ENCODE assay signal across 8 cellular contexts in genomic region chr1:144412068-144412471, GRCh38. TPM values are rescaled to one million over a fixed set of nuclear protein-coding genes. Genes with fewer than 3 reads are reported as not detected.
DNase-seq lines count a peak whose midpoint lies in the region; ATAC-seq and TF ChIP-seq lines count a peak whose summit lies in the region.
"Not testable (repeated sequence)": the region's sequence is repeated elsewhere in the genome, so short reads cannot be mapped to it uniquely, and the experiment has no call there.

No MANE protein-coding gene starts in this region.

- peak; percentile 62 for ATAC-seq in HG02798 (IDR thresholded peaks at IDR 0.05; ENCODE audit: poor library complexity, unreplicated experiment)
- ATAC-seq in activated naive CD4-positive, alpha-beta T cell treated with anti-CD3 and anti-CD28 coated beads, Interleukin-2, amount 50 U/mL, for 72 hours: peak; percentile 28 to 63

- H3K4me1 Mint-ChIP-seq in osteocyte (ENCODE audit: unreplicated experiment): not testable (repeated sequence)

- not testable (repeated sequence) for H3K27me3 Mint-ChIP-seq in osteocyte (ENCODE audit: unreplicated experiment)

- DNase-seq in GF-D8 (lab: John Stamatoyannopoulos, UW): peak; percentile 31
- peak; percentile 55 to 67 for DNase-seq in NCI-H187 (lab: John Stamatoyannopoulos, UW)
- DNase-seq in T-helper 1 cell: peak; percentile 64 to 89 (median 75)
- DNase-seq in activated naive CD4-positive, alpha-beta T cell treated with anti-CD3 and anti-CD28 coated beads, Interleukin-2, amount 50 U/mL, for 72 hours (ENCODE audit: low spot score in 2 of 2): peak; percentile 56 to 89
- peak; percentile 53 for DNase-seq in globus pallidus (ENCODE audit: low spot score)
- DNase-seq in osteocyte (ENCODE audit: extremely low spot score, unreplicated experiment): peak; percentile 88
- peak; percentile 81 for DNase-seq in stimulated activated naive CD4-positive, alpha-beta T cell treated with Interleukin-2 at 50 U/mL for 16 hours (lab: John Stamatoyannopoulos, UW)

- H3K36me3 Mint-ChIP-seq in activated naive CD4-positive, alpha-beta T cell treated with anti-CD3 and anti-CD28 coated beads, Interleukin-2, amount 50 U/mL, for 72 hours; osteocyte (ENCODE audit: unreplicated experiment): not testable (repeated sequence)

- peak overlapping the region; percentile 96 to 99 for H3K27ac Mint-ChIP-seq in activated naive CD4-positive, alpha-beta T cell treated with anti-CD3 and anti-CD28 coated beads, Interleukin-2, amount 50 U/mL, for 72 hours
- H3K27ac Mint-ChIP-seq in osteocyte (ENCODE audit: unreplicated experiment): peak overlapping the region; percentile 96

- not testable (repeated sequence) for TF ChIP-seq CTCF in osteocyte (IDR thresholded peaks at IDR 0.05)

- not testable (repeated sequence) for H3K9me3 Mint-ChIP-seq in activated naive CD4-positive, alpha-beta T cell treated with anti-CD3 and anti-CD28 coated beads, Interleukin-2, amount 50 U/mL, for 72 hours; osteocyte (ENCODE audit: unreplicated experiment)

- H3K4me3 Mint-ChIP-seq in osteocyte (ENCODE audit: unreplicated experiment): peak overlapping the region; percentile 84

RNA-seq across cellular contexts. Expression of gene PPIAL4E, which starts 38.6 kb away (rescaled TPM):
- total RNA-seq in activated naive CD4-positive, alpha-beta T cell treated with anti-CD3 and anti-CD28 coated beads, Interleukin-2, amount 50 U/mL, for 72 hours: not detected
- not detected in 2 replicates for total RNA-seq in osteocyte

RNA-seq across cellular contexts. Expression of gene NBPF15, which starts 49.4 kb away (rescaled TPM):
- total RNA-seq in activated naive CD4-positive, alpha-beta T cell treated with anti-CD3 and anti-CD28 coated beads, Interleukin-2, amount 50 U/mL, for 72 hours: 10 to 100 TPM; 41.4 to 55.9 TPM
- 70.1 and 72.0 TPM in 2 replicates for total RNA-seq in osteocyte

Comparison
In these comparisons a context has a peak if more than half of its experiments do, and no peak if none do; other contexts are left out.
1. Peak in every context shown above with its lines: DNase-seq and ATAC-seq.
2. DNase-seq: peak in every context shown above with its lines; median percentile 88 in osteocyte; 81 in stimulated activated naive CD4-positive, alpha-beta T cell treated with Interleukin-2 at 50 U/mL for 16 hours; 75 in T-helper 1 cell; 72 in activated naive CD4-positive, alpha-beta T cell treated with anti-CD3 and anti-CD28 coated beads, Interleukin-2, amount 50 U/mL, for 72 hours; 61 in NCI-H187; 53 in globus pallidus; 31 in GF-D8.